ENCODE assay signal across 1 cellular context in genomic region chr10:92242910-92243671, GRCh38.
TF ChIP-seq lines count a peak whose summit lies in the region.

No MANE protein-coding gene starts in this region.

TF ChIP-seq in GM12878, 131 proteins besides CTCF, POLR2A, EP300 and RAD21 (continued from another document and continues in another):
- TF ChIP-seq PRDM15 (CRISPR knock-in tag; IDR thresholded peaks at IDR 0.05): no peak
- 0 out of 2 replicates have a peak, but pooled peaks have one; percentile 31 for TF ChIP-seq MLLT1 (IDR thresholded peaks at IDR 0.05)
- TF ChIP-seq MEF2B (IDR thresholded peaks at IDR 0.05; ENCODE audit: partially characterized antibody, poor library complexity, severe bottlenecking): no peak
- TF ChIP-seq CREM (IDR thresholded peaks at IDR 0.05; ENCODE audit: low read depth): no peak
- peak; percentile 94 for TF ChIP-seq ATF7 (IDR thresholded peaks at IDR 0.05; ENCODE audit: low read depth)
- TF ChIP-seq FOXK2 (IDR thresholded peaks at IDR 0.05): peak; percentile 90; the same call in 1 of the 2 replicates
- TF ChIP-seq ZNF687 (IDR thresholded peaks at IDR 0.05): no peak
- TF ChIP-seq SIX5 (IDR thresholded peaks at IDR 0.05; ENCODE audit: low read depth, low read length, severe bottlenecking): peak; percentile 64
- no peak for TF ChIP-seq RFX5 (IDR thresholded peaks at IDR 0.05; ENCODE audit: low read depth, low read length)
- peak; percentile 70 for TF ChIP-seq HCFC1 (IDR thresholded peaks at IDR 0.05; ENCODE audit: low read length)
- no peak for TF ChIP-seq KAT2A (conservative IDR thresholded peaks at IDR 0.05; ENCODE audit: control insufficient read depth, low read depth, low read length)
- TF ChIP-seq EZH2 (IDR thresholded peaks at IDR 0.05; ENCODE audit: borderline replicate concordance, control insufficient read depth, low read depth, low read length): no peak
- 0 out of 2 replicates have a peak, but pooled peaks have one; percentile 25 for TF ChIP-seq NRF1 (conservative IDR thresholded peaks at IDR 0.05; ENCODE audit: low read depth, low read length)
- no peak for TF ChIP-seq ELK1 (IDR thresholded peaks at IDR 0.05; ENCODE audit: low read depth, low read length)
- TF ChIP-seq TAF1 (IDR thresholded peaks at IDR 0.05; ENCODE audit: borderline replicate concordance, low read depth, low read length): no peak
- TF ChIP-seq TCF12 (IDR thresholded peaks at IDR 0.05; ENCODE audit: low read depth, low read length): no peak
- no peak for TF ChIP-seq WRNIP1 (IDR thresholded peaks at IDR 0.05; ENCODE audit: borderline replicate concordance, low read depth, low read length)
- TF ChIP-seq PML (IDR thresholded peaks at IDR 0.05; ENCODE audit: low read length): no peak
- peak in 1 of 2 experiments; percentile 31; a peak in 2 of 4 replicates for TF ChIP-seq IKZF2 (IDR thresholded peaks at IDR 0.05)
- no peak for TF ChIP-seq MYB (IDR thresholded peaks at IDR 0.05; ENCODE audit: borderline replicate concordance, low read depth, low read length)
- TF ChIP-seq BCLAF1 (IDR thresholded peaks at IDR 0.05): peak; percentile 79
- no peak for TF ChIP-seq PAX8 (IDR thresholded peaks at IDR 0.05)
- TF ChIP-seq SIN3A (IDR thresholded peaks at IDR 0.05; ENCODE audit: low read depth, low read length): no peak
- no peak for TF ChIP-seq ZNF274 (IDR thresholded peaks at IDR 0.05; ENCODE audit: insufficient read depth, insufficient read length)
- TF ChIP-seq SPI1 (IDR thresholded peaks at IDR 0.05; ENCODE audit: borderline replicate concordance, insufficient read depth, low read depth, low read length): peak; percentile 63; the same call in 1 of the 2 replicates
- TF ChIP-seq HDGF (IDR thresholded peaks at IDR 0.05): no peak
- peak; percentile 86; the same call in 1 of the 2 replicates for TF ChIP-seq CHD1 (IDR thresholded peaks at IDR 0.05; ENCODE audit: low read depth, low read length)
- TF ChIP-seq RELB (IDR thresholded peaks at IDR 0.05; ENCODE audit: low read depth): peak; percentile 55; the same call in 1 of the 2 replicates
- peak; percentile 63; the same call in 1 of the 2 replicates for TF ChIP-seq SREBF1 (IDR thresholded peaks at IDR 0.05; ENCODE audit: low read length)
- TF ChIP-seq CUX1 (IDR thresholded peaks at IDR 0.05; ENCODE audit: insufficient replicate concordance, low read depth, low read length): no peak
- peak; percentile 84 for TF ChIP-seq KLF5 (IDR thresholded peaks at IDR 0.05; ENCODE audit: partially characterized antibody)
- TF ChIP-seq ZNF24 (IDR thresholded peaks at IDR 0.05): no peak
- TF ChIP-seq E4F1 (IDR thresholded peaks at IDR 0.05; ENCODE audit: borderline replicate concordance, partially characterized antibody): no peak
- peak; percentile 83 to 87 for TF ChIP-seq BHLHE40 (IDR thresholded peaks at IDR 0.05; ENCODE audit: borderline replicate concordance in 1 of 2, low read depth in 2 of 2, low read length in 1 of 2)
